Comparison of ENCODE assay signal across 13 cellular contexts in genomic region chr3:73547427-73548036, GRCh38.
A peak's percentile ranks its signal among the peaks of the same experiment; 100 is the strongest.
DNase-seq lines count a peak whose midpoint lies in the region; ATAC-seq and TF ChIP-seq lines count a peak whose summit lies in the region.
"Had no signal": no experiment of that assay in that cellular context is flagged by ENCODE, and none has a peak within 500 bp of the region (broad histone marks: within the 10 kb centered on the region; RNA-seq: fewer than 3 reads in every experiment).

No MANE protein-coding gene starts in this region.

- no peaks in the 10 kb centered on the region for H3K9me3 Mint-ChIP-seq in WTC11
- H3K9me3 Mint-ChIP-seq in CD8-positive, alpha-beta T cell, result no peaks in the 10 kb centered on the region
- H3K9me3 Mint-ChIP-seq: CD4-positive, alpha-beta memory T cell; stimulated activated naive B cell treated with anti-CD40 and anti-IgM and Interleukin-4, amounts not matched to agents 10 μg/mL and 1 μg/mL and 100 μg/mL, for 72 hours had no signal

- H3K9me3 ChIP-seq in prostate gland, result no peaks in the 10 kb centered on the region
- no peaks in the 10 kb centered on the region for H3K9me3 ChIP-seq in CD8-positive, alpha-beta T cell (ENCODE audit: low read length)

- peaks cover 26% of the 10 kb centered on the region for H3K4me1 ChIP-seq in prostate gland (replicated peaks)
- no peaks in the 10 kb centered on the region for H3K4me1 ChIP-seq in CD8-positive, alpha-beta T cell (ENCODE audit: insufficient read depth, low read length)

- no peak overlapping the region for H3K27ac Mint-ChIP-seq in WTC11
- H3K27ac Mint-ChIP-seq in CD8-positive, alpha-beta T cell, result no peak overlapping the region
- H3K27ac Mint-ChIP-seq: CD4-positive, alpha-beta memory T cell; stimulated activated naive B cell treated with anti-CD40 and anti-IgM and Interleukin-4, amounts not matched to agents 10 μg/mL and 1 μg/mL and 100 μg/mL, for 72 hours had no signal

- H3K27me3 ChIP-seq in prostate gland (replicated peaks; ENCODE audit: insufficient read depth), result no peaks in the 10 kb centered on the region
- no peaks in the 10 kb centered on the region for H3K27me3 ChIP-seq in CD8-positive, alpha-beta T cell (ENCODE audit: insufficient read depth, low read length)

- peak; percentile 48; the same call in 1 of the 2 replicates for ATAC-seq in WTC11
- no peak for ATAC-seq in GM19467 (IDR thresholded peaks at IDR 0.05; ENCODE audit: unreplicated experiment)
- no peak for ATAC-seq in CD8-positive, alpha-beta T cell
- ATAC-seq: stimulated activated naive B cell treated with anti-CD40 and anti-IgM and Interleukin-4, amounts not matched to agents 10 μg/mL and 1 μg/mL and 100 μg/mL, for 72 hours had no signal

- TF ChIP-seq CTCF in AG10803 (conservative IDR thresholded peaks at IDR 0.05; ENCODE audit: low read length) (no peak), WTC11 (IDR thresholded peaks at IDR 0.05) (no peak), fibroblast of pulmonary artery (IDR thresholded peaks at IDR 0.05; ENCODE audit: low read length, missing control alignments) (no peak), prostate gland (IDR thresholded peaks at IDR 0.05) (no peak)
- TF ChIP-seq CTCF in CD8-positive, alpha-beta T cell (IDR thresholded peaks at IDR 0.05), result no peak

- no peaks in the 10 kb centered on the region for H3K27me3 Mint-ChIP-seq in WTC11 (ENCODE audit: low read depth)
- peaks cover 6% of the 10 kb centered on the region for H3K27me3 Mint-ChIP-seq in CD8-positive, alpha-beta T cell (ENCODE audit: low read depth)
- H3K27me3 Mint-ChIP-seq: stimulated activated naive B cell treated with anti-CD40 and anti-IgM and Interleukin-4, amounts not matched to agents 10 μg/mL and 1 μg/mL and 100 μg/mL, for 72 hours had no signal

- intact Hi-C loops in prostate gland (cut with DNase I), result no loop called here
- intact Hi-C loops in CD8-positive, alpha-beta T cell (cut with DNase I, micrococcal nuclease), result no loop called here

- no peak for TF ChIP-seq POLR2A in prostate gland (IDR thresholded peaks at IDR 0.05)

- H3K36me3 Mint-ChIP-seq in WTC11, result no peaks in the 10 kb centered on the region
- H3K36me3 Mint-ChIP-seq in CD8-positive, alpha-beta T cell, result no peaks in the 10 kb centered on the region
- H3K36me3 Mint-ChIP-seq: CD4-positive, alpha-beta memory T cell; stimulated activated naive B cell treated with anti-CD40 and anti-IgM and Interleukin-4, amounts not matched to agents 10 μg/mL and 1 μg/mL and 100 μg/mL, for 72 hours had no signal

- POLR2A ChIA-PET in WTC11 (lab: Charles Lee), result no interaction called here
- POLR2A ChIA-PET in CD8-positive, alpha-beta T cell (lab: Charles Lee), result no interaction called here

- no peaks in the 10 kb centered on the region for H3K36me3 ChIP-seq in prostate gland
- no peaks in the 10 kb centered on the region for H3K36me3 ChIP-seq in CD8-positive, alpha-beta T cell (ENCODE audit: insufficient read depth, low read length)

- 49% methylated on average over 6 of the region's 6 CpGs for WGBS in prostate gland

- H3K4me1 Mint-ChIP-seq in WTC11, result peaks cover 20% of the 10 kb centered on the region
- H3K4me1 Mint-ChIP-seq in CD8-positive, alpha-beta T cell (ENCODE audit: low read depth), result no peaks in the 10 kb centered on the region
- H3K4me1 Mint-ChIP-seq: CD4-positive, alpha-beta memory T cell; stimulated activated naive B cell treated with anti-CD40 and anti-IgM and Interleukin-4, amounts not matched to agents 10 μg/mL and 1 μg/mL and 100 μg/mL, for 72 hours had no signal

- H3K27ac ChIP-seq in prostate gland, result peak overlapping the region; percentile 45 to 73
- no peak overlapping the region for H3K27ac ChIP-seq in CD8-positive, alpha-beta T cell (ENCODE audit: low read depth, low read length)

- no peak overlapping the region for H3K4me3 Mint-ChIP-seq in WTC11
- no peak overlapping the region for H3K4me3 Mint-ChIP-seq in CD8-positive, alpha-beta T cell
- H3K4me3 Mint-ChIP-seq: CD4-positive, alpha-beta memory T cell; stimulated activated naive B cell treated with anti-CD40 and anti-IgM and Interleukin-4, amounts not matched to agents 10 μg/mL and 1 μg/mL and 100 μg/mL, for 72 hours had no signal

- DNase-seq in AG10803 (ENCODE audit: low read depth) (peak; percentile 99), WTC11 (ENCODE audit: low spot score) (no peak), fibroblast of pulmonary artery (ENCODE audit: low read depth) (peak; percentile 80), prostate gland (ENCODE audit: low spot score) (peak; percentile 54), NCI-H2081 (lab: John Stamatoyannopoulos, UW) (no peak), NCI-H82 treated with DMSO at 0.1 percent for 48 hours (lab: John Stamatoyannopoulos, UW; ENCODE audit: unreplicated experiment) (no peak)
- DNase-seq in CD8-positive, alpha-beta T cell, result no peak
- DNase-seq: activated T-cell treated with anti-CD3 and anti-CD28 coated beads, Interleukin-2, amount 50 U/mL, for 1 hour; CD4-positive, alpha-beta memory T cell; NCI-H1930; nucleus accumbens; stimulated activated naive B cell treated with anti-CD40 and anti-IgM and Interleukin-4, amounts not matched to agents 10 μg/mL and 1 μg/mL and 100 μg/mL, for 72 hours had no signal

- peak overlapping the region; percentile 41 for H3K4me3 ChIP-seq in AG10803 (ENCODE audit: low read length)
- H3K4me3 ChIP-seq in fibroblast of pulmonary artery (replicated peaks; ENCODE audit: low read depth, low read length), result no peak overlapping the region
- H3K4me3 ChIP-seq in prostate gland, result no peak overlapping the region
- no peak overlapping the region for H3K4me3 ChIP-seq in CD8-positive, alpha-beta T cell (ENCODE audit: low read depth, low read length)

- CTCF ChIA-PET in WTC11 (lab: Charles Lee), result interaction anchor here (2.3 kb wide), 1 partner anchor 39 kb away, joined by 14 read pairs; no protein-coding TSS in a partner anchor
- CTCF ChIA-PET in CD8-positive, alpha-beta T cell (lab: Charles Lee), result interaction anchor here (1.2 kb wide), 1 partner anchor 14 kb away, joined by 3 read pairs; no protein-coding TSS in a partner anchor

TF ChIP-seq in WTC11, 78 proteins besides CTCF, POLR2A, EP300 and RAD21:
- TF ChIP-seq MLX (CRISPR knock-in tag; IDR thresholded peaks at IDR 0.05), result no peak

Comparison
In these comparisons a context has a peak if more than half of its experiments do, and no peak if none do; other contexts are left out.
1. DNase-seq: peak in AG10803 (single experiment), fibroblast of pulmonary artery (single experiment) and prostate gland (single experiment); none in WTC11 (single experiment), CD8-positive, alpha-beta T cell (0 of 7), NCI-H2081 (0 of 2) and NCI-H82 treated with DMSO at 0.1 percent for 48 hours (single experiment).